Comparison of ENCODE assay signal across 8 cellular contexts in genomic region chr17:29145289-29146058, GRCh38. TPM values are rescaled to one million over a fixed set of nuclear protein-coding genes. Genes with fewer than 3 reads are reported as not detected.
DNase-seq lines count a peak whose midpoint lies in the region; ATAC-seq, FAIRE-seq and TF ChIP-seq lines count a peak whose summit lies in the region.

No MANE protein-coding gene starts in this region.

- H3K27ac Mint-ChIP-seq in IgD-negative memory B cell (peak overlapping the region; percentile 5 to 40 (median 40)), nephron progenitor cell (no peak overlapping the region)

- FAIRE-seq in GM12891 (lab: Jason Lieb, UNC), result peak; percentile 92

- peaks cover 93% of the 10 kb centered on the region for H3K79me2 ChIP-seq in PC-9 (ENCODE audit: low read depth)

- DNase-seq in GM12891 (ENCODE audit: insufficient read length, low spot score) (peak; percentile 53), PC-9 (peak; percentile 52 to 56), activated T-cell treated with anti-CD3 and anti-CD28 coated beads for 48 hours (ENCODE audit: low read depth) (peak; percentile 46), nephron progenitor cell (peak; percentile 54), tibial artery (peak in 1 of 2 donors; percentile 61)

- POLR2A ChIA-PET in PC-9 (lab: Charles Lee; ENCODE audit: unreplicated experiment), result interaction anchor here (0.6 to 0.7 kb wide), 5 partner anchors 11 to 147 kb away, joined by 3 to 10 read pairs (median 6); partner anchors contain the start of gene MYO18A

- H3K4me1 Mint-ChIP-seq in IgD-negative memory B cell, result peaks cover 42 to 50% (median 44%) of the 10 kb centered on the region in 3 donors
- H3K4me1 Mint-ChIP-seq in nephron progenitor cell, result peaks cover 79% of the 10 kb centered on the region

- no TSS peak for BruUV-seq in PC-9 (replicated peaks; lab: Mats Ljungman, UMichigan)

- H4K20me1 ChIP-seq in PC-9 (ENCODE audit: insufficient read depth), result peaks cover 22% of the 10 kb centered on the region

- H3K36me3 Mint-ChIP-seq in IgD-negative memory B cell (no peaks in the 10 kb centered on the region), nephron progenitor cell (ENCODE audit: low read depth) (no peaks in the 10 kb centered on the region)

- peaks cover 82% of the 10 kb centered on the region for H3F3A ChIP-seq in PC-9 (ENCODE audit: insufficient read depth, low read depth)

- peak overlapping the region in 2 of 4 donors; percentile 60 to 74 for H3K4me3 Mint-ChIP-seq in IgD-negative memory B cell
- no peak overlapping the region for H3K4me3 Mint-ChIP-seq in nephron progenitor cell

- intact Hi-C loops in PC-9 (cut with micrococcal nuclease; ENCODE audit: unreplicated experiment) (loop anchor here (1.0 kb wide), 1 partner anchor 21 kb away; no protein-coding TSS in a partner anchor), tibial artery (cut with DNase I; ENCODE audit: low total_unique reads) (no loop called here)

- H3K4me2 ChIP-seq in PC-9, result no peak overlapping the region

- CTCF ChIA-PET in PC-9 (lab: Charles Lee), result interaction anchor here (0.6 to 2.5 kb wide), 12 partner anchors 8 to 180 kb away, joined by 3 to 32 read pairs (median 6); partner anchors contain the start of gene MYO18A

- H3K27me3 ChIP-seq in PC-9 (ENCODE audit: insufficient read depth, low read depth) (no peaks in the 10 kb centered on the region), tibial artery (no peaks in the 10 kb centered on the region)

- no peaks in the 10 kb centered on the region for H3K9me2 ChIP-seq in PC-9 (ENCODE audit: insufficient read depth)

- H3K9me3 ChIP-seq in PC-9 (ENCODE audit: insufficient read depth, low read depth), result no peaks in the 10 kb centered on the region
- H3K9me3 ChIP-seq in tibial artery, result no peaks in the 10 kb centered on the region

- H3K4me3 ChIP-seq in PC-9 (no peak overlapping the region), tibial artery (no peak overlapping the region)

- no peak overlapping the region for H3K27ac ChIP-seq in 22Rv1
- peak overlapping the region; percentile 33; the same call in 1 of the 2 replicates for H3K27ac ChIP-seq in PC-9
- H3K27ac ChIP-seq in tibial artery, result peak overlapping the region in 1 of 2 donors; percentile 17

- peaks cover 60% of the 10 kb centered on the region for H3K4me1 ChIP-seq in PC-9 (replicated peaks; ENCODE audit: insufficient read depth)
- H3K4me1 ChIP-seq in tibial artery, result peaks cover 0 to 36% (median 23%) of the 10 kb centered on the region in 4 donors

- no peak overlapping the region for H2AFZ ChIP-seq in PC-9

- ATAC-seq in esophagus mucosa, result peak; percentile 37

- H3K36me3 ChIP-seq in PC-9 (ENCODE audit: low read depth) (peaks cover 6% of the 10 kb centered on the region; the same call in 1 of the 2 replicates), tibial artery (no peaks in the 10 kb centered on the region)

- no peak for TF ChIP-seq POLR2A in GM12891 (IDR thresholded peaks at IDR 0.05; ENCODE audit: low read depth, low read length)

- peak; percentile 69 for TF ChIP-seq CTCF in 22Rv1 (IDR thresholded peaks at IDR 0.05)
- peak; percentile 75 for TF ChIP-seq CTCF in PC-9 (conservative IDR thresholded peaks at IDR 0.05)
- peak; percentile 50 for TF ChIP-seq CTCF in nephron progenitor cell (IDR thresholded peaks at IDR 0.05)
- TF ChIP-seq CTCF in tibial artery (IDR thresholded peaks at IDR 0.05), result peak; percentile 65 to 67

- H3K9me3 Mint-ChIP-seq in IgD-negative memory B cell (no peaks in the 10 kb centered on the region), nephron progenitor cell (no peaks in the 10 kb centered on the region)

- H3K27me3 Mint-ChIP-seq in IgD-negative memory B cell, result no peaks in the 10 kb centered on the region
- peaks cover 3% of the 10 kb centered on the region for H3K27me3 Mint-ChIP-seq in nephron progenitor cell (ENCODE audit: low read depth, poor library complexity)

TF ChIP-seq in GM12891, 5 proteins besides CTCF, POLR2A, EP300 and RAD21:
- TF ChIP-seq POLR2AphosphoS5 (IDR thresholded peaks at IDR 0.05; ENCODE audit: low read depth, low read length), result no peak
- peak; percentile 43; the same call in 1 of the 2 replicates for TF ChIP-seq POU2F2 (IDR thresholded peaks at IDR 0.05; ENCODE audit: low read depth, low read length)
- peak; percentile 41; the same call in 1 of the 2 replicates for TF ChIP-seq SPI1 (IDR thresholded peaks at IDR 0.05; ENCODE audit: low read depth, low read length)

RNA-seq across cellular contexts. Expression of gene MYO18A, which starts 34.7 kb away (rescaled TPM):
- 25.5 TPM for polyA plus RNA-seq in GM12891 (2012; ENCODE audit: low read depth, missing spikeins)
- 39.6 TPM for polyA plus RNA-seq in IgD-negative memory B cell
- total RNA-seq in PC-9 (2021) (150 and 158 TPM in 2 replicates), esophagus mucosa (51.7 TPM)
